ENCODE assay signal across 2 cellular contexts in the genomic region with DNA sequence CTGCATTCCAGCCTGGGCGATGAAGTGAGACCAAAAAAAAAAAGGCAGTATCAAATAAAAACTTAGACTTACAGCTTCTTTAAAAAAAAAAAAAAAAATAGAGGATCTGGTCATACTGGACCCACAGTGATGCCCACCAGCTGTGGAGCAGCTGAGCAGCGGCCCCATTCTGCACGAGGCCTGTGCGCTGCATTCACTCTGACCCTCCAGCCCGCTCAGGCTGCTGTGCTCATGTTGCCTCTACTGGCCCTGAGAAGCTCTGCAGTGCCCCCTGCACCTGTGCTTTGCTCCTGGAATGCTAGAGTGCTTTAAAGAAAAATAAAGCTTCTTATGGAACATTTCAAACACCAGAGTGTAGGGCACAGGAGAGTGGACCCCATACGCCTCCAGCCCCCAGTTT.
TF ChIP-seq lines count a peak whose summit lies in the region.

No MANE protein-coding gene starts in this region.

TF ChIP-seq in HepG2, 621 proteins besides CTCF, POLR2A, EP300 and RAD21 (continues in another document):
- peak; percentile 53 for TF ChIP-seq TEAD3 (CRISPR knock-in tag; optimal IDR thresholded peaks at IDR 0.05; ENCODE audit: borderline replicate concordance)
- no peak for TF ChIP-seq KDM3A (CRISPR knock-in tag; IDR thresholded peaks at IDR 0.05; ENCODE audit: low read depth)
- TF ChIP-seq, protein P1, sequence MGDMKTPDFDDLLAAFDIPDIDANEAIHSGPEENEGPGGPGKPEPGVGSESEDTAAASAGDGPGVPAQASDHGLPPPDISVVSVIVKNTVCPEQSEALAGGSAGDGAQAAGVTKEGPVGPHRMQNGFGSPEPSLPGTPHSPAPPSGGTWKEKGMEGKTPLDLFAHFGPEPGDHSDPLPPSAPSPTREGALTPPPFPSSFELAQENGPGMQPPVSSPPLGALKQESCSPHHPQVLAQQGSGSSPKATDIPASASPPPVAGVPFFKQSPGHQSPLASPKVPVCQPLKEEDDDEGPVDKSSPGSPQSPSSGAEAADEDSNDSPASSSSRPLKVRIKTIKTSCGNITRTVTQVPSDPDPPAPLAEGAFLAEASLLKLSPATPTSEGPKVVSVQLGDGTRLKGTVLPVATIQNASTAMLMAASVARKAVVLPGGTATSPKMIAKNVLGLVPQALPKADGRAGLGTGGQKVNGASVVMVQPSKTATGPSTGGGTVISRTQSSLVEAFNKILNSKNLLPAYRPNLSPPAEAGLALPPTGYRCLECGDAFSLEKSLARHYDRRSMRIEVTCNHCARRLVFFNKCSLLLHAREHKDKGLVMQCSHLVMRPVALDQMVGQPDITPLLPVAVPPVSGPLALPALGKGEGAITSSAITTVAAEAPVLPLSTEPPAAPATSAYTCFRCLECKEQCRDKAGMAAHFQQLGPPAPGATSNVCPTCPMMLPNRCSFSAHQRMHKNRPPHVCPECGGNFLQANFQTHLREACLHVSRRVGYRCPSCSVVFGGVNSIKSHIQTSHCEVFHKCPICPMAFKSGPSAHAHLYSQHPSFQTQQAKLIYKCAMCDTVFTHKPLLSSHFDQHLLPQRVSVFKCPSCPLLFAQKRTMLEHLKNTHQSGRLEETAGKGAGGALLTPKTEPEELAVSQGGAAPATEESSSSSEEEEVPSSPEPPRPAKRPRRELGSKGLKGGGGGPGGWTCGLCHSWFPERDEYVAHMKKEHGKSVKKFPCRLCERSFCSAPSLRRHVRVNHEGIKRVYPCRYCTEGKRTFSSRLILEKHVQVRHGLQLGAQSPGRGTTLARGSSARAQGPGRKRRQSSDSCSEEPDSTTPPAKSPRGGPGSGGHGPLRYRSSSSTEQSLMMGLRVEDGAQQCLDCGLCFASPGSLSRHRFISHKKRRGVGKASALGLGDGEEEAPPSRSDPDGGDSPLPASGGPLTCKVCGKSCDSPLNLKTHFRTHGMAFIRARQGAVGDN (CRISPR knock-in tag; IDR thresholded peaks at IDR 0.05) = peak; percentile 44
- no peak for TF ChIP-seq PRMT3 (CRISPR knock-in tag; IDR thresholded peaks at IDR 0.05; ENCODE audit: borderline replicate concordance, low read depth)
- TF ChIP-seq TBX2 (CRISPR knock-in tag; IDR thresholded peaks at IDR 0.05; ENCODE audit: borderline replicate concordance) = 0 out of 2 replicates have a peak, but pooled peaks have one; percentile 16
- TF ChIP-seq RFX1 (IDR thresholded peaks at IDR 0.05) = no peak
- TF ChIP-seq ZNF143 (CRISPR knock-in tag; IDR thresholded peaks at IDR 0.05) = no peak
- TF ChIP-seq TCF7 (IDR thresholded peaks at IDR 0.05; ENCODE audit: low read depth) = no peak
- TF ChIP-seq ZBTB38 (CRISPR knock-in tag; IDR thresholded peaks at IDR 0.05) = peak; percentile 90
- peak; percentile 52 for TF ChIP-seq STAG1 (CRISPR knock-in tag; IDR thresholded peaks at IDR 0.05)
- TF ChIP-seq ZFX (CRISPR knock-in tag; IDR thresholded peaks at IDR 0.05; ENCODE audit: low read depth) = 0 out of 2 replicates have a peak, but pooled peaks have one; percentile 24
- TF ChIP-seq, protein P2, sequence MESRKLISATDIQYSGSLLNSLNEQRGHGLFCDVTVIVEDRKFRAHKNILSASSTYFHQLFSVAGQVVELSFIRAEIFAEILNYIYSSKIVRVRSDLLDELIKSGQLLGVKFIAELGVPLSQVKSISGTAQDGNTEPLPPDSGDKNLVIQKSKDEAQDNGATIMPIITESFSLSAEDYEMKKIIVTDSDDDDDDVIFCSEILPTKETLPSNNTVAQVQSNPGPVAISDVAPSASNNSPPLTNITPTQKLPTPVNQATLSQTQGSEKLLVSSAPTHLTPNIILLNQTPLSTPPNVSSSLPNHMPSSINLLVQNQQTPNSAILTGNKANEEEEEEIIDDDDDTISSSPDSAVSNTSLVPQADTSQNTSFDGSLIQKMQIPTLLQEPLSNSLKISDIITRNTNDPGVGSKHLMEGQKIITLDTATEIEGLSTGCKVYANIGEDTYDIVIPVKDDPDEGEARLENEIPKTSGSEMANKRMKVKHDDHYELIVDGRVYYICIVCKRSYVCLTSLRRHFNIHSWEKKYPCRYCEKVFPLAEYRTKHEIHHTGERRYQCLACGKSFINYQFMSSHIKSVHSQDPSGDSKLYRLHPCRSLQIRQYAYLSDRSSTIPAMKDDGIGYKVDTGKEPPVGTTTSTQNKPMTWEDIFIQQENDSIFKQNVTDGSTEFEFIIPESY (CRISPR knock-in tag; IDR thresholded peaks at IDR 0.05) = peak; percentile 84
- no peak for TF ChIP-seq ZNF207 (IDR thresholded peaks at IDR 0.05; ENCODE audit: borderline replicate concordance)
- TF ChIP-seq, protein P3, sequence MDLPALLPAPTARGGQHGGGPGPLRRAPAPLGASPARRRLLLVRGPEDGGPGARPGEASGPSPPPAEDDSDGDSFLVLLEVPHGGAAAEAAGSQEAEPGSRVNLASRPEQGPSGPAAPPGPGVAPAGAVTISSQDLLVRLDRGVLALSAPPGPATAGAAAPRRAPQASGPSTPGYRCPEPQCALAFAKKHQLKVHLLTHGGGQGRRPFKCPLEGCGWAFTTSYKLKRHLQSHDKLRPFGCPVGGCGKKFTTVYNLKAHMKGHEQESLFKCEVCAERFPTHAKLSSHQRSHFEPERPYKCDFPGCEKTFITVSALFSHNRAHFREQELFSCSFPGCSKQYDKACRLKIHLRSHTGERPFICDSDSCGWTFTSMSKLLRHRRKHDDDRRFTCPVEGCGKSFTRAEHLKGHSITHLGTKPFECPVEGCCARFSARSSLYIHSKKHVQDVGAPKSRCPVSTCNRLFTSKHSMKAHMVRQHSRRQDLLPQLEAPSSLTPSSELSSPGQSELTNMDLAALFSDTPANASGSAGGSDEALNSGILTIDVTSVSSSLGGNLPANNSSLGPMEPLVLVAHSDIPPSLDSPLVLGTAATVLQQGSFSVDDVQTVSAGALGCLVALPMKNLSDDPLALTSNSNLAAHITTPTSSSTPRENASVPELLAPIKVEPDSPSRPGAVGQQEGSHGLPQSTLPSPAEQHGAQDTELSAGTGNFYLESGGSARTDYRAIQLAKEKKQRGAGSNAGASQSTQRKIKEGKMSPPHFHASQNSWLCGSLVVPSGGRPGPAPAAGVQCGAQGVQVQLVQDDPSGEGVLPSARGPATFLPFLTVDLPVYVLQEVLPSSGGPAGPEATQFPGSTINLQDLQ (CRISPR knock-in tag; IDR thresholded peaks at IDR 0.05) = no peak

TF ChIP-seq in SK-N-SH treated with all-trans-retinoic acid at 6 μM for 48 hours, 23 proteins besides CTCF, POLR2A, EP300 and RAD21:
- TF ChIP-seq, protein P4, sequence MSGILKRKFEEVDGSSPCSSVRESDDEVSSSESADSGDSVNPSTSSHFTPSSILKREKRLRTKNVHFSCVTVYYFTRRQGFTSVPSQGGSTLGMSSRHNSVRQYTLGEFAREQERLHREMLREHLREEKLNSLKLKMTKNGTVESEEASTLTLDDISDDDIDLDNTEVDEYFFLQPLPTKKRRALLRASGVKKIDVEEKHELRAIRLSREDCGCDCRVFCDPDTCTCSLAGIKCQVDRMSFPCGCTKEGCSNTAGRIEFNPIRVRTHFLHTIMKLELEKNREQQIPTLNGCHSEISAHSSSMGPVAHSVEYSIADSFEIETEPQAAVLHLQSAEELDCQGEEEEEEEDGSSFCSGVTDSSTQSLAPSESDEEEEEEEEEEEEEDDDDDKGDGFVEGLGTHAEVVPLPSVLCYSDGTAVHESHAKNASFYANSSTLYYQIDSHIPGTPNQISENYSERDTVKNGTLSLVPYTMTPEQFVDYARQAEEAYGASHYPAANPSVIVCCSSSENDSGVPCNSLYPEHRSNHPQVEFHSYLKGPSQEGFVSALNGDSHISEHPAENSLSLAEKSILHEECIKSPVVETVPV (CRISPR knock-in tag; IDR thresholded peaks at IDR 0.05) = no peak
- TF ChIP-seq, protein P5, sequence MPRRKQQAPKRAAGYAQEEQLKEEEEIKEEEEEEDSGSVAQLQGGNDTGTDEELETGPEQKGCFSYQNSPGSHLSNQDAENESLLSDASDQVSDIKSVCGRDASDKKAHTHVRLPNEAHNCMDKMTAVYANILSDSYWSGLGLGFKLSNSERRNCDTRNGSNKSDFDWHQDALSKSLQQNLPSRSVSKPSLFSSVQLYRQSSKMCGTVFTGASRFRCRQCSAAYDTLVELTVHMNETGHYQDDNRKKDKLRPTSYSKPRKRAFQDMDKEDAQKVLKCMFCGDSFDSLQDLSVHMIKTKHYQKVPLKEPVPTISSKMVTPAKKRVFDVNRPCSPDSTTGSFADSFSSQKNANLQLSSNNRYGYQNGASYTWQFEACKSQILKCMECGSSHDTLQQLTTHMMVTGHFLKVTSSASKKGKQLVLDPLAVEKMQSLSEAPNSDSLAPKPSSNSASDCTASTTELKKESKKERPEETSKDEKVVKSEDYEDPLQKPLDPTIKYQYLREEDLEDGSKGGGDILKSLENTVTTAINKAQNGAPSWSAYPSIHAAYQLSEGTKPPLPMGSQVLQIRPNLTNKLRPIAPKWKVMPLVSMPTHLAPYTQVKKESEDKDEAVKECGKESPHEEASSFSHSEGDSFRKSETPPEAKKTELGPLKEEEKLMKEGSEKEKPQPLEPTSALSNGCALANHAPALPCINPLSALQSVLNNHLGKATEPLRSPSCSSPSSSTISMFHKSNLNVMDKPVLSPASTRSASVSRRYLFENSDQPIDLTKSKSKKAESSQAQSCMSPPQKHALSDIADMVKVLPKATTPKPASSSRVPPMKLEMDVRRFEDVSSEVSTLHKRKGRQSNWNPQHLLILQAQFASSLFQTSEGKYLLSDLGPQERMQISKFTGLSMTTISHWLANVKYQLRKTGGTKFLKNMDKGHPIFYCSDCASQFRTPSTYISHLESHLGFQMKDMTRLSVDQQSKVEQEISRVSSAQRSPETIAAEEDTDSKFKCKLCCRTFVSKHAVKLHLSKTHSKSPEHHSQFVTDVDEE (CRISPR knock-in tag; IDR thresholded peaks at IDR 0.05) = no peak
